ENCODE assay signal across 8 cellular contexts in the genomic region with DNA sequence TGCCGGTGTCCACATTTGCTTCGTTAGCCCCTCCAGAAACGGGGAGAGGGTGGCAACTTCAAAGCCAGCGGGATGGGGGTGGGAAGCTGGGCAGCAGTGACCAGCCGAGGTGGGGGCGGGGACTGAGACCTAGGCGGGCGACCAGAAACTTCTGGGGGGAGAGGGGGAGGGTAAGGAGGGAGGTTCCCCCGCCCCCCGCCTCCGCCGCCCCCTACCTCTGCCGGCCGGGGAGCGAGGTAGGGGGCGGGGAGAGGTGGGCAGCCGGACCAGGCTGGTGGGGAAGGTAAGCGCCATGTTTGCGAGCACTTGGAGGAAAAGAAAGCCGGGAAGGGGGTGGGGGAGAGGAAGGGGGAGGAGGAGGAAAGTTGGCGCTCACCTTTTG. TPM values are rescaled to one million over a fixed set of nuclear protein-coding genes. Genes with fewer than 3 reads are reported as not detected.
DNase-seq lines count a peak whose midpoint lies in the region; ATAC-seq and TF ChIP-seq lines count a peak whose summit lies in the region.

No MANE protein-coding gene starts in this region.

- H3K27ac ChIP-seq in right lobe of liver (no peak overlapping the region), urinary bladder (ENCODE audit: low read depth) (no peak overlapping the region)

- H3K9me3 ChIP-seq in right lobe of liver = no peaks in the 10 kb centered on the region

- no peak for TF ChIP-seq POLR2A in right lobe of liver (IDR thresholded peaks at IDR 0.05)

- DNase-seq in GM06990 (ENCODE audit: extremely low read depth, insufficient read length) (no peak), NCI-H1105 treated with DMSO at 0.1 percent for 48 hours (lab: John Stamatoyannopoulos, UW) (peak; percentile 67), cardiac fibroblast (ENCODE audit: low read depth in 2 of 2) (peak; percentile 6), right lobe of liver (no peak), GM13976 (ENCODE audit: low spot score) (no peak)

- H3K4me1 ChIP-seq in right lobe of liver = peaks cover 0 to 13% (median 5%) of the 10 kb centered on the region in 4 donors
- H3K4me1 ChIP-seq in urinary bladder (ENCODE audit: insufficient read depth) = no peaks in the 10 kb centered on the region

- H3K4me3 ChIP-seq in GM06990 (replicated peaks; ENCODE audit: low read depth, low read length) (peak overlapping the region; percentile 64), cardiac fibroblast (replicated peaks in 1 of 2; ENCODE audit: low read depth in 2 of 2, low read length in 2 of 2) (peak overlapping the region; percentile 84 to 85), right lobe of liver (peak overlapping the region; percentile 53 to 56 (median 56)), urinary bladder (ENCODE audit: low read depth, low read length) (peak overlapping the region; percentile 78)

- TF ChIP-seq CTCF in GM06990 (IDR thresholded peaks at IDR 0.05; ENCODE audit: insufficient read depth, low read length, poor library complexity, severe bottlenecking) = no peak
- no peak for TF ChIP-seq CTCF in cardiac fibroblast (IDR thresholded peaks at IDR 0.05; ENCODE audit: low read depth, low read length)
- no peak for TF ChIP-seq CTCF in right lobe of liver (IDR thresholded peaks at IDR 0.05)
- TF ChIP-seq CTCF in GM13976 (IDR thresholded peaks at IDR 0.05; ENCODE audit: borderline replicate concordance, control extremely low read depth, extremely low read depth, insufficient read depth, missing control alignments) = no peak

- intact Hi-C loops in right lobe of liver (cut with DNase I) = loop anchor here in 1 of 2 donors (10.0 kb wide), 1 partner anchor 68 kb away; no protein-coding TSS in a partner anchor

- H3K27me3 ChIP-seq in GM06990 (replicated peaks; ENCODE audit: control insufficient read depth, insufficient read depth, low read length) (no peaks in the 10 kb centered on the region; the same call in 1 of the 2 replicates), right lobe of liver (no peaks in the 10 kb centered on the region)

- no peak for ATAC-seq in right lobe of liver
- ATAC-seq in GM19351 (IDR thresholded peaks at IDR 0.05; ENCODE audit: unreplicated experiment) = no peak
- no peak for ATAC-seq in HG02884 (IDR thresholded peaks at IDR 0.05; ENCODE audit: unreplicated experiment)

- WGBS in right lobe of liver (ENCODE audit: insufficient coverage, low coverage, low lambda C conversion rate, missing lambda C conversion rate) = under 1% methylated on average over 12 of the region's 21 CpGs
- WGBS in urinary bladder = 2% methylated on average over 21 of the region's 21 CpGs

- in situ Hi-C loops in GM13976 (cut with MboI; ENCODE audit: low sequenced_read_pairs, unreplicated experiment) = no loop called here

- H3K36me3 ChIP-seq in GM06990 (ENCODE audit: control insufficient read depth, insufficient read depth, low read length) (no peaks in the 10 kb centered on the region), right lobe of liver (no peaks in the 10 kb centered on the region), urinary bladder (ENCODE audit: insufficient read depth) (no peaks in the 10 kb centered on the region)

RNA-seq across cellular contexts. Expression of a gene that starts 1.3 kb away (rescaled TPM):
- total RNA-seq in right lobe of liver = under 1 TPM in 5 of 6 experiments, not detected in 1; 0.04 to 0.43 (median 0.23) TPM
- 9.9 TPM for total RNA-seq in urinary bladder
- 0.56 TPM for polyA plus RNA-seq in urinary bladder

RNA-seq across cellular contexts. Expression of a gene that starts 11.7 kb away (rescaled TPM):
- total RNA-seq in right lobe of liver = 10 to 100 TPM; 10.5 to 15.2 (median 12.3) TPM
- 109 TPM for total RNA-seq in urinary bladder
- polyA plus RNA-seq in urinary bladder = 24.6 TPM

Comparison
In these comparisons a context has a peak if more than half of its experiments do, and no peak if none do; other contexts are left out.
1. DNase-seq: peak in NCI-H1105 treated with DMSO at 0.1 percent for 48 hours (single experiment) and cardiac fibroblast (2 of 2); none in GM06990 (single experiment), right lobe of liver (0 of 3) and GM13976 (single experiment).
2. Peak in every context shown above with its lines, with median percentiles within 50 percentile points of each other: H3K4me3 ChIP-seq.